8 cellular contexts compared by ENCODE assay signal in the genomic region with DNA sequence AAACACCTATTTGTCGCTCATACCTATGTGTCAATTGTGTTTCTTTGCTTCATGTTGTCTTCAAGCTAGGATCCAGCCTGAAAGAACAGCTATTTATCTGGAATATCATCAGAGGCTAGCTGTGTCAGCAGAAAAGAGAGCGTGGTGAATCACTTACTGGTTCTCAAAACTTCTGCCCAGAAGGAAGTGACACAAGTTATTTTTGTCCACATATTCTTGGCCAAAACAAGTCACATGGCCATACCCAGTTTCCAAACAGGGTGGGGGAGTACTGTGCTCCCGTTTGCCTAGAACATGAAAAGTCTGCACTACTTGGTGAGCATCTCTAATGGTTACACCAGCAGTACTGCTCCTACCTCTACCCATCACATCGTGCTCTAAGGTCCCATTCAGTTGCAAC.
DNase-seq lines count a peak whose midpoint lies in the region; ATAC-seq, FAIRE-seq and TF ChIP-seq lines count a peak whose summit lies in the region.

No MANE protein-coding gene starts in this region.

- H3K4me1 Mint-ChIP-seq in MCF 10A (ENCODE audit: insufficient read depth, unreplicated experiment): peaks cover 8% of the 10 kb centered on the region

- intact Hi-C loops in MCF 10A (cut with micrococcal nuclease): no loop called here
- intact Hi-C loops in pancreas (cut with DNase I): no loop called here

- H3K27me3 ChIP-seq in pancreas: no peaks in the 10 kb centered on the region

- no peaks in the 10 kb centered on the region for H3K9me3 Mint-ChIP-seq in MCF 10A (ENCODE audit: unreplicated experiment)

- BruUV-seq in MCF 10A (replicated peaks; lab: Mats Ljungman, UMichigan): no TSS peak

- WGBS in pancreas, 2 donors: 72% methylated on average over 4 of the region's 4 CpGs

- H3K27ac Mint-ChIP-seq in MCF 10A (ENCODE audit: low read depth, unreplicated experiment): no peak overlapping the region

- no peak overlapping the region for H3K27ac ChIP-seq in pancreas

- H3K4me1 ChIP-seq in pancreas: no peaks in the 10 kb centered on the region

- FAIRE-seq in pancreas (lab: Jason Lieb, UNC): no peak

- no peaks in the 10 kb centered on the region for H3K36me3 ChIP-seq in pancreas

- no peaks in the 10 kb centered on the region for H3K36me3 Mint-ChIP-seq in MCF 10A (ENCODE audit: insufficient read depth, unreplicated experiment)

- CTCF ChIA-PET in MCF 10A (lab: Yijun Ruan, JAX): interaction anchor here (0.5 kb wide), 1 partner anchor 26 kb away, joined by 4 read pairs; no protein-coding TSS in a partner anchor

- no peaks in the 10 kb centered on the region for H3K27me3 Mint-ChIP-seq in MCF 10A (ENCODE audit: insufficient read depth, unreplicated experiment)

- peak; percentile 6 for DNase-seq in MCF 10A (ENCODE audit: unreplicated experiment)
- no peak for DNase-seq in pancreas
- DNase-seq in activated CD8-positive, alpha-beta memory T cell treated with anti-CD3 and anti-CD28 coated beads, Interleukin-2, amount 50 U/mL, for 4 hours: no peak
- no peak for DNase-seq in NCI-H345 (lab: John Stamatoyannopoulos, UW)
- DNase-seq in activated naive CD4-positive, alpha-beta T cell treated with anti-CD3 and anti-CD28 coated beads, Interleukin-2, amount 50 U/mL, for 16 hours: no peak
- DNase-seq in DMS79 treated with DMSO at 0.1 percent for 48 hours (lab: John Stamatoyannopoulos, UW): no peak

- no peak overlapping the region for H3K4me3 ChIP-seq in pancreas

- H3K4me3 Mint-ChIP-seq in MCF 10A (ENCODE audit: unreplicated experiment): no peak overlapping the region

- H3K9me3 ChIP-seq in pancreas: no peaks in the 10 kb centered on the region

- POLR2A ChIA-PET in MCF 10A (lab: Yijun Ruan, JAX): no interaction called here

- ATAC-seq in GM19025 (IDR thresholded peaks at IDR 0.05; ENCODE audit: low read depth, unreplicated experiment): peak; percentile 64
- ATAC-seq in HG03103 (IDR thresholded peaks at IDR 0.05; ENCODE audit: low read depth, unreplicated experiment): peak; percentile 91
- peak in 3 of 4 donors; percentile 25 to 78 (median 68) for ATAC-seq in pancreas

- TF ChIP-seq CTCF in MCF 10A (IDR thresholded peaks at IDR 0.05; ENCODE audit: unreplicated experiment) (no peak), pancreas (IDR thresholded peaks at IDR 0.05) (no peak)
